ENCODE assay signal across 1 cellular context in the genomic region with DNA sequence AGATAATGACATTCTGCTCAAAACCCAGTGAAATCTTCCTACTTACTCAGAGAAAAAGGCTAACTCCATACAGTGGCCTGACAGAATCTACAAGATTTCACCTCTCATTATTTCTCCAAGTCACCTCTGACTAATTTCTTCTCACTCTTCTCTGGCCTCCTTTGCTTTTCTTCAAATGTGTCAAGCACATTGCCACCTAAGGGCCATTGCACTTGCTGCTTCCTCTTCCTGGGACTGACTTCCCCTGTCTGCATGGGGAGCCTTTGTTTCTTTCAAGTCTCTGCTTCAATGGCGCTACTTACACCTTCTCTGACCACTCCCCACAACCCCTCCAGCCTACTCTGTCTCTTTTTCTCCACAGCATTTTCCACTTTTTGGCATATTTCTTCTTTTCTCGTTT.
TF ChIP-seq lines count a peak whose summit lies in the region.

No MANE protein-coding gene starts in this region.

TF ChIP-seq in GM12878, 131 proteins besides CTCF, POLR2A, EP300 and RAD21:
- TF ChIP-seq, protein P1, sequence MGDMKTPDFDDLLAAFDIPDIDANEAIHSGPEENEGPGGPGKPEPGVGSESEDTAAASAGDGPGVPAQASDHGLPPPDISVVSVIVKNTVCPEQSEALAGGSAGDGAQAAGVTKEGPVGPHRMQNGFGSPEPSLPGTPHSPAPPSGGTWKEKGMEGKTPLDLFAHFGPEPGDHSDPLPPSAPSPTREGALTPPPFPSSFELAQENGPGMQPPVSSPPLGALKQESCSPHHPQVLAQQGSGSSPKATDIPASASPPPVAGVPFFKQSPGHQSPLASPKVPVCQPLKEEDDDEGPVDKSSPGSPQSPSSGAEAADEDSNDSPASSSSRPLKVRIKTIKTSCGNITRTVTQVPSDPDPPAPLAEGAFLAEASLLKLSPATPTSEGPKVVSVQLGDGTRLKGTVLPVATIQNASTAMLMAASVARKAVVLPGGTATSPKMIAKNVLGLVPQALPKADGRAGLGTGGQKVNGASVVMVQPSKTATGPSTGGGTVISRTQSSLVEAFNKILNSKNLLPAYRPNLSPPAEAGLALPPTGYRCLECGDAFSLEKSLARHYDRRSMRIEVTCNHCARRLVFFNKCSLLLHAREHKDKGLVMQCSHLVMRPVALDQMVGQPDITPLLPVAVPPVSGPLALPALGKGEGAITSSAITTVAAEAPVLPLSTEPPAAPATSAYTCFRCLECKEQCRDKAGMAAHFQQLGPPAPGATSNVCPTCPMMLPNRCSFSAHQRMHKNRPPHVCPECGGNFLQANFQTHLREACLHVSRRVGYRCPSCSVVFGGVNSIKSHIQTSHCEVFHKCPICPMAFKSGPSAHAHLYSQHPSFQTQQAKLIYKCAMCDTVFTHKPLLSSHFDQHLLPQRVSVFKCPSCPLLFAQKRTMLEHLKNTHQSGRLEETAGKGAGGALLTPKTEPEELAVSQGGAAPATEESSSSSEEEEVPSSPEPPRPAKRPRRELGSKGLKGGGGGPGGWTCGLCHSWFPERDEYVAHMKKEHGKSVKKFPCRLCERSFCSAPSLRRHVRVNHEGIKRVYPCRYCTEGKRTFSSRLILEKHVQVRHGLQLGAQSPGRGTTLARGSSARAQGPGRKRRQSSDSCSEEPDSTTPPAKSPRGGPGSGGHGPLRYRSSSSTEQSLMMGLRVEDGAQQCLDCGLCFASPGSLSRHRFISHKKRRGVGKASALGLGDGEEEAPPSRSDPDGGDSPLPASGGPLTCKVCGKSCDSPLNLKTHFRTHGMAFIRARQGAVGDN (IDR thresholded peaks at IDR 0.05) = peak; percentile 71; the same call in 1 of the 2 replicates
- TF ChIP-seq SP1 (IDR thresholded peaks at IDR 0.05; ENCODE audit: low read depth, low read length) (no peak), ZBED1 (IDR thresholded peaks at IDR 0.05; ENCODE audit: borderline replicate concordance) (no peak), GABPA (IDR thresholded peaks at IDR 0.05; ENCODE audit: low read depth) (peak; percentile 17; the same call in 1 of the 2 replicates), SPI1 (IDR thresholded peaks at IDR 0.05; ENCODE audit: borderline replicate concordance, insufficient read depth, low read depth, low read length) (0 out of 2 replicates have a peak, but pooled peaks have one; percentile 16), NRF1 (conservative IDR thresholded peaks at IDR 0.05; ENCODE audit: low read depth, low read length) (no peak)
TF ChIP-seq in GM12878: peak in this region for 3.
